Comparison of ENCODE assay signal across 1 cellular context in the genomic region with DNA sequence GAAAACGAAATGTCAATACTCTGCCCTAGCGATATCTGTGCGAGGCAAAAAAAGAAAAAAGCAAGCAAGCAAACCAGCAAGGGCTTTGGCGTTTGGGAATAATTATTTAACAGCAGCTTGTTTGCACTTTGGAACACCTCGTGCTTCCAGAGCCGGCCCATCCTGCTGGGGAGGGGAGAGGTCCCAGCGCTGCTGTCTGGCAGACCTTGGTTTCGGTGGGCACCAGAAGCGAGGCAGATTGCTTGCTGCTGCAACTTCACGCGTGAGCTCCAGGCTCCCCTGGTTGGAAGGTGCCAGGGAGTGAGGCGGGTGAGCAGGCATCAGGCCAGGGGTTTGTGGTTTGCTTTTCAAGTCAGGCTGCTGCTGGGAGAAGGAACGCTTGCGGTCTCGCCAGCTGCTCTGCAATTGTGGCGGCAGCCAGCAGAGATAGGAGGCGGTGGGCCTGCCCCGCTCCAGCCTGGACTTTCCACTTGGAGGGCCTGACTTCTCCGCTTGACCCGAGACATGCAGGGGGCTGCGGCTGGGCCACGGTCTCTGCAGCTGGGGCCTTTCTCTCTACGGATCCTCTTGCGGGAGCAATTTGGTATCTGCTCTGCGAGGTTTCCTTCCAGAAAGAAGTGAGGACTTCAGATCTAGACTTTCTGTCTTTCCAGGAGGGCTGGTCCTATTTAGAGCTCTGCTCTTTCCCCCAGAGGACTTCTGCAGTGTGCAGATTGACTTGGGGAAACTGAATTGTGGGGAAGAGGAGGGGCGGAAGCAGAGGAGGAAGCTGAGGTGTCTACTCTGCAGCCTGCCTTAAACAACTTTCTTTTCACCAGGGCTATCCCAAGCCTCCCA.
TF ChIP-seq lines count a peak whose summit lies in the region.

No MANE protein-coding gene starts in this region.

TF ChIP-seq in H1, 55 proteins besides CTCF, POLR2A, EP300 and RAD21:
- TF ChIP-seq BACH1 (IDR thresholded peaks at IDR 0.05; ENCODE audit: low read length), result no peak
- no peak for TF ChIP-seq TEAD4 (IDR thresholded peaks at IDR 0.05; ENCODE audit: low read depth, low read length)
- no peak for TF ChIP-seq CBX5 (IDR thresholded peaks at IDR 0.05; ENCODE audit: low read depth, low read length)
- no peak for TF ChIP-seq JUN (IDR thresholded peaks at IDR 0.05; ENCODE audit: low read depth, low read length)
- no peak for TF ChIP-seq TCF12 (IDR thresholded peaks at IDR 0.05; ENCODE audit: low read depth, low read length)
- TF ChIP-seq BCL11A (IDR thresholded peaks at IDR 0.05; ENCODE audit: low read depth in 2 of 2, low read length in 2 of 2), result no peak
- no peak for TF ChIP-seq MAX (IDR thresholded peaks at IDR 0.05)
- no peak for TF ChIP-seq CBX8 (IDR thresholded peaks at IDR 0.05; ENCODE audit: borderline replicate concordance, low read depth, low read length)
- TF ChIP-seq CEBPB (IDR thresholded peaks at IDR 0.05; ENCODE audit: low read depth, low read length), result no peak
- TF ChIP-seq TAF7 (optimal IDR thresholded peaks at IDR 0.05; ENCODE audit: borderline replicate concordance, low read depth, low read length), result no peak
- TF ChIP-seq SP1 (IDR thresholded peaks at IDR 0.05; ENCODE audit: low read depth, low read length), result no peak
- no peak for TF ChIP-seq YY1 (IDR thresholded peaks at IDR 0.05; ENCODE audit: low read depth, low read length)
- TF ChIP-seq EGR1 (IDR thresholded peaks at IDR 0.05; ENCODE audit: borderline replicate concordance, low read depth, low read length), result no peak
- TF ChIP-seq NRF1 (IDR thresholded peaks at IDR 0.05; ENCODE audit: low read depth, low read length), result no peak
